In genomic region chr11:128587415-128587814, GRCh38 we compare ENCODE assay signal across 2 cellular contexts.
TF ChIP-seq lines count a peak whose summit lies in the region.

A gene with protein sequence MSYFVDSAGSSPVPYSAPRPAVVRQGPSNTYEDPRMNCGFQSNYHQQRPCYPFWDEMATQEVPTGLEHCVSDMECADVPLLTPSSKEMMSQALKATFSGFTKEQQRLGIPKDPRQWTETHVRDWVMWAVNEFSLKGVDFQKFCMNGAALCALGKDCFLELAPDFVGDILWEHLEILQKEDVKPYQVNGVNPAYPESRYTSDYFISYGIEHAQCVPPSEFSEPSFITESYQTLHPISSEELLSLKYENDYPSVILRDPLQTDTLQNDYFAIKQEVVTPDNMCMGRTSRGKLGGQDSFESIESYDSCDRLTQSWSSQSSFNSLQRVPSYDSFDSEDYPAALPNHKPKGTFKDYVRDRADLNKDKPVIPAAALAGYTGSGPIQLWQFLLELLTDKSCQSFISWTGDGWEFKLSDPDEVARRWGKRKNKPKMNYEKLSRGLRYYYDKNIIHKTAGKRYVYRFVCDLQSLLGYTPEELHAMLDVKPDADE (minus strand): TSS chr11:128587558. CDS start chr11:128573130, 14,428 bp downstream.

TF ChIP-seq in SK-N-SH, 30 proteins besides CTCF, POLR2A, EP300 and RAD21 (continued from another document):
- no peak for TF ChIP-seq GABPA (IDR thresholded peaks at IDR 0.05; ENCODE audit: low read depth)
- TF ChIP-seq TEAD4 (IDR thresholded peaks at IDR 0.05; ENCODE audit: borderline replicate concordance, insufficient read depth): no peak
- no peak for TF ChIP-seq RFX5 (IDR thresholded peaks at IDR 0.05; ENCODE audit: low read length)

TF ChIP-seq in SK-N-SH treated with all-trans-retinoic acid at 6 μM for 48 hours, 23 proteins besides CTCF, POLR2A, EP300 and RAD21 (continued from another document):
- TF ChIP-seq, protein P1, sequence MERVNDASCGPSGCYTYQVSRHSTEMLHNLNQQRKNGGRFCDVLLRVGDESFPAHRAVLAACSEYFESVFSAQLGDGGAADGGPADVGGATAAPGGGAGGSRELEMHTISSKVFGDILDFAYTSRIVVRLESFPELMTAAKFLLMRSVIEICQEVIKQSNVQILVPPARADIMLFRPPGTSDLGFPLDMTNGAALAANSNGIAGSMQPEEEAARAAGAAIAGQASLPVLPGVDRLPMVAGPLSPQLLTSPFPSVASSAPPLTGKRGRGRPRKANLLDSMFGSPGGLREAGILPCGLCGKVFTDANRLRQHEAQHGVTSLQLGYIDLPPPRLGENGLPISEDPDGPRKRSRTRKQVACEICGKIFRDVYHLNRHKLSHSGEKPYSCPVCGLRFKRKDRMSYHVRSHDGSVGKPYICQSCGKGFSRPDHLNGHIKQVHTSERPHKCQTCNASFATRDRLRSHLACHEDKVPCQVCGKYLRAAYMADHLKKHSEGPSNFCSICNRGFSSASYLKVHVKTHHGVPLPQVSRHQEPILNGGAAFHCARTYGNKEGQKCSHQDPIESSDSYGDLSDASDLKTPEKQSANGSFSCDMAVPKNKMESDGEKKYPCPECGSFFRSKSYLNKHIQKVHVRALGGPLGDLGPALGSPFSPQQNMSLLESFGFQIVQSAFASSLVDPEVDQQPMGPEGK (CRISPR knock-in tag; IDR thresholded peaks at IDR 0.05; ENCODE audit: borderline replicate concordance): no peak
- TF ChIP-seq ZNF70 (CRISPR knock-in tag; IDR thresholded peaks at IDR 0.05) (no peak), POU6F1 (CRISPR knock-in tag; IDR thresholded peaks at IDR 0.05; ENCODE audit: borderline replicate concordance, low read depth) (no peak), CREB5 (CRISPR knock-in tag; IDR thresholded peaks at IDR 0.05; ENCODE audit: low read depth) (no peak), PPARA (CRISPR knock-in tag; IDR thresholded peaks at IDR 0.05; ENCODE audit: borderline replicate concordance) (no peak), ZNF8 (CRISPR knock-in tag; IDR thresholded peaks at IDR 0.05) (no peak), OSR1 (CRISPR knock-in tag; IDR thresholded peaks at IDR 0.05) (no peak), RARB (CRISPR knock-in tag; IDR thresholded peaks at IDR 0.05) (no peak), CSDC2 (CRISPR knock-in tag; IDR thresholded peaks at IDR 0.05) (no peak), ZFP3 (CRISPR knock-in tag; IDR thresholded peaks at IDR 0.05) (no peak)
- TF ChIP-seq, protein P2, sequence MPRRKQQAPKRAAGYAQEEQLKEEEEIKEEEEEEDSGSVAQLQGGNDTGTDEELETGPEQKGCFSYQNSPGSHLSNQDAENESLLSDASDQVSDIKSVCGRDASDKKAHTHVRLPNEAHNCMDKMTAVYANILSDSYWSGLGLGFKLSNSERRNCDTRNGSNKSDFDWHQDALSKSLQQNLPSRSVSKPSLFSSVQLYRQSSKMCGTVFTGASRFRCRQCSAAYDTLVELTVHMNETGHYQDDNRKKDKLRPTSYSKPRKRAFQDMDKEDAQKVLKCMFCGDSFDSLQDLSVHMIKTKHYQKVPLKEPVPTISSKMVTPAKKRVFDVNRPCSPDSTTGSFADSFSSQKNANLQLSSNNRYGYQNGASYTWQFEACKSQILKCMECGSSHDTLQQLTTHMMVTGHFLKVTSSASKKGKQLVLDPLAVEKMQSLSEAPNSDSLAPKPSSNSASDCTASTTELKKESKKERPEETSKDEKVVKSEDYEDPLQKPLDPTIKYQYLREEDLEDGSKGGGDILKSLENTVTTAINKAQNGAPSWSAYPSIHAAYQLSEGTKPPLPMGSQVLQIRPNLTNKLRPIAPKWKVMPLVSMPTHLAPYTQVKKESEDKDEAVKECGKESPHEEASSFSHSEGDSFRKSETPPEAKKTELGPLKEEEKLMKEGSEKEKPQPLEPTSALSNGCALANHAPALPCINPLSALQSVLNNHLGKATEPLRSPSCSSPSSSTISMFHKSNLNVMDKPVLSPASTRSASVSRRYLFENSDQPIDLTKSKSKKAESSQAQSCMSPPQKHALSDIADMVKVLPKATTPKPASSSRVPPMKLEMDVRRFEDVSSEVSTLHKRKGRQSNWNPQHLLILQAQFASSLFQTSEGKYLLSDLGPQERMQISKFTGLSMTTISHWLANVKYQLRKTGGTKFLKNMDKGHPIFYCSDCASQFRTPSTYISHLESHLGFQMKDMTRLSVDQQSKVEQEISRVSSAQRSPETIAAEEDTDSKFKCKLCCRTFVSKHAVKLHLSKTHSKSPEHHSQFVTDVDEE (CRISPR knock-in tag; IDR thresholded peaks at IDR 0.05): no peak
- TF ChIP-seq, protein P3, sequence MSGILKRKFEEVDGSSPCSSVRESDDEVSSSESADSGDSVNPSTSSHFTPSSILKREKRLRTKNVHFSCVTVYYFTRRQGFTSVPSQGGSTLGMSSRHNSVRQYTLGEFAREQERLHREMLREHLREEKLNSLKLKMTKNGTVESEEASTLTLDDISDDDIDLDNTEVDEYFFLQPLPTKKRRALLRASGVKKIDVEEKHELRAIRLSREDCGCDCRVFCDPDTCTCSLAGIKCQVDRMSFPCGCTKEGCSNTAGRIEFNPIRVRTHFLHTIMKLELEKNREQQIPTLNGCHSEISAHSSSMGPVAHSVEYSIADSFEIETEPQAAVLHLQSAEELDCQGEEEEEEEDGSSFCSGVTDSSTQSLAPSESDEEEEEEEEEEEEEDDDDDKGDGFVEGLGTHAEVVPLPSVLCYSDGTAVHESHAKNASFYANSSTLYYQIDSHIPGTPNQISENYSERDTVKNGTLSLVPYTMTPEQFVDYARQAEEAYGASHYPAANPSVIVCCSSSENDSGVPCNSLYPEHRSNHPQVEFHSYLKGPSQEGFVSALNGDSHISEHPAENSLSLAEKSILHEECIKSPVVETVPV (CRISPR knock-in tag; IDR thresholded peaks at IDR 0.05): no peak
